2 cellular contexts compared by ENCODE assay signal in genomic region chr17:80262775-80263244, GRCh38.
TF ChIP-seq lines count a peak whose summit lies in the region.

No MANE protein-coding gene starts in this region.

TF ChIP-seq in H1, 55 proteins besides CTCF, POLR2A, EP300 and RAD21:
- no peak for TF ChIP-seq SP2 (IDR thresholded peaks at IDR 0.05; ENCODE audit: low read length)
- no peak for TF ChIP-seq RFX5 (IDR thresholded peaks at IDR 0.05; ENCODE audit: borderline replicate concordance, low read depth, low read length)
- TF ChIP-seq SIX5 (IDR thresholded peaks at IDR 0.05; ENCODE audit: low read depth, low read length), result no peak
- TF ChIP-seq MAFK (IDR thresholded peaks at IDR 0.05; ENCODE audit: low read depth, low read length), result no peak
- TF ChIP-seq, protein P1, sequence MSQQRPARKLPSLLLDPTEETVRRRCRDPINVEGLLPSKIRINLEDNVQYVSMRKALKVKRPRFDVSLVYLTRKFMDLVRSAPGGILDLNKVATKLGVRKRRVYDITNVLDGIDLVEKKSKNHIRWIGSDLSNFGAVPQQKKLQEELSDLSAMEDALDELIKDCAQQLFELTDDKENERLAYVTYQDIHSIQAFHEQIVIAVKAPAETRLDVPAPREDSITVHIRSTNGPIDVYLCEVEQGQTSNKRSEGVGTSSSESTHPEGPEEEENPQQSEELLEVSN (IDR thresholded peaks at IDR 0.05), result no peak

TF ChIP-seq in WTC11, 78 proteins besides CTCF, POLR2A, EP300 and RAD21:
- TF ChIP-seq ZNF423 (CRISPR knock-in tag; IDR thresholded peaks at IDR 0.05), result no peak
- no peak for TF ChIP-seq ZNF671 (CRISPR knock-in tag; IDR thresholded peaks at IDR 0.05)
